In genomic region chr1:2799811-2800663, GRCh38 we compare ENCODE assay signal across 1 cellular context.
TF ChIP-seq lines count a peak whose summit lies in the region.

No MANE protein-coding gene starts in this region.

TF ChIP-seq in HepG2, 621 proteins besides CTCF, POLR2A, EP300 and RAD21:
- no peak for TF ChIP-seq RCOR2 (CRISPR knock-in tag; IDR thresholded peaks at IDR 0.05)
- no peak for TF ChIP-seq THYN1 (CRISPR knock-in tag; IDR thresholded peaks at IDR 0.05; ENCODE audit: borderline replicate concordance, low read depth)
- no peak for TF ChIP-seq ZNF138 (CRISPR knock-in tag; IDR thresholded peaks at IDR 0.05; ENCODE audit: low read depth)
- TF ChIP-seq PRDM10 (CRISPR knock-in tag; IDR thresholded peaks at IDR 0.05; ENCODE audit: low read depth): no peak
- TF ChIP-seq FLYWCH1 (CRISPR knock-in tag; IDR thresholded peaks at IDR 0.05): no peak
- TF ChIP-seq ZMYM4 (CRISPR knock-in tag; IDR thresholded peaks at IDR 0.05): no peak
